11 cellular contexts compared by ENCODE assay signal in the genomic region with DNA sequence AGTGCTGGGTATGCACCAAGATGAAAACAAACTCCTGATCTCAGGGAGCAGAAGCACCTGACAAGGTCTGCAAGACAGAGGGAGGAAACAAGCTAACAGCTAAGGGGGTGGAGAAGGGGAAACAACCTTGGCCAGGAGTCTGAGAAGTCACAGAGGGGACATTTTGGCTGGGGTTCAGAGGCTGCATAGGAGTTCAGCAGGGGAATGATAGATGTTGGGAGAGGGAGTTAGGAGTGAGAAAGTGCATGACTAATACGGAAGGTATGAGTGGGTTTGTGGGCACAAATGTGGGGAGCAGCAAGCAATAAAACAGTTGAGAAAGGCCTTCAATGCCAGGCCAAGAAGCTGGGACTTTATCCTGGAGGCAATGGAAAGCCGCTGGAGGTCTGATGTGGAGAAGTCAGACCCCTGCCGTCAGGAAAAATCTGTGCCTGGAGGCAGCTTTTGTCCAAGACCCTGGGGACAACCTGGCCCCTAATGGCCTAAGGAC. TPM values are rescaled to one million over a fixed set of nuclear protein-coding genes. Genes with fewer than 3 reads are reported as not detected.
A peak's percentile ranks its signal among the peaks of the same experiment; 100 is the strongest.
DNase-seq lines count a peak whose midpoint lies in the region; ATAC-seq and TF ChIP-seq lines count a peak whose summit lies in the region.
"Had no signal": no experiment of that assay in that cellular context is flagged by ENCODE, and none has a peak within 500 bp of the region (broad histone marks: within the 10 kb centered on the region; RNA-seq: fewer than 3 reads in every experiment).

No MANE protein-coding gene starts in this region.

- no peak overlapping the region for H3K27ac Mint-ChIP-seq in activated CD8-positive, alpha-beta T cell treated with anti-CD3 and anti-CD28 coated beads for 36 hours
- no peak overlapping the region for H3K27ac Mint-ChIP-seq in activated CD8-positive, alpha-beta T cell treated with anti-CD3 and anti-CD28 coated beads, Interleukin-2, amount 10 ng/mL, durations not matched to agents 7 days and 5 days
- H3K27ac Mint-ChIP-seq: B cell had no signal

- peaks cover 5 to 63% (median 31%) of the 10 kb centered on the region in 5 donors for H3K4me1 ChIP-seq in subcutaneous abdominal adipose tissue (ENCODE audit: control insufficient read depth in 5 of 5, insufficient read depth in 5 of 5, low read length in 5 of 5)

- peak; percentile 42 for ATAC-seq in activated CD8-positive, alpha-beta T cell treated with anti-CD3 and anti-CD28 coated beads for 36 hours
- ATAC-seq in activated CD8-positive, alpha-beta T cell treated with anti-CD3 and anti-CD28 coated beads, Interleukin-2, amount 10 ng/mL, durations not matched to agents 7 days and 5 days: no peak

- DNase-seq in activated CD8-positive, alpha-beta T cell treated with anti-CD3 and anti-CD28 coated beads for 36 hours: peak; percentile 52
- DNase-seq in activated CD8-positive, alpha-beta T cell treated with anti-CD3 and anti-CD28 coated beads, Interleukin-2, amount 10 ng/mL, durations not matched to agents 7 days and 5 days: no peak
- DNase-seq in T1000 (lab: John Stamatoyannopoulos, UW) (peak; percentile 74), fibroblast of pulmonary artery (ENCODE audit: low read depth) (peak; percentile 76), G401 (ENCODE audit: low spot score) (no peak), NCI-H1048 (lab: John Stamatoyannopoulos, UW) (no peak)
- no peak for DNase-seq in activated CD8-positive, alpha-beta memory T cell treated with anti-CD3 and anti-CD28 coated beads, Interleukin-2, amount 50 U/mL, for 48 hours
- DNase-seq: sigmoid colon, transverse colon had no signal

- no peak for TF ChIP-seq CTCF in activated CD8-positive, alpha-beta T cell treated with anti-CD3 and anti-CD28 coated beads for 36 hours (IDR thresholded peaks at IDR 0.05)
- no peak for TF ChIP-seq CTCF in fibroblast of pulmonary artery (IDR thresholded peaks at IDR 0.05; ENCODE audit: low read length, missing control alignments)

- no peaks in the 10 kb centered on the region for H3K36me3 Mint-ChIP-seq in activated CD8-positive, alpha-beta T cell treated with anti-CD3 and anti-CD28 coated beads for 36 hours (ENCODE audit: low read depth)
- no peaks in the 10 kb centered on the region for H3K36me3 Mint-ChIP-seq in activated CD8-positive, alpha-beta T cell treated with anti-CD3 and anti-CD28 coated beads, Interleukin-2, amount 10 ng/mL, durations not matched to agents 7 days and 5 days (ENCODE audit: low read depth)

- no peak overlapping the region for H3K4me3 ChIP-seq in fibroblast of pulmonary artery (replicated peaks; ENCODE audit: low read depth, low read length)
- no peak overlapping the region for H3K4me3 ChIP-seq in subcutaneous abdominal adipose tissue (ENCODE audit: low read depth in 1 of 5, low read length in 5 of 5)
- H3K4me3 ChIP-seq: sigmoid colon, transverse colon had no signal

- CTCF ChIA-PET in activated CD8-positive, alpha-beta T cell treated with anti-CD3 and anti-CD28 coated beads for 36 hours (lab: Charles Lee): interaction anchor here (1.6 kb wide), 1 partner anchor 61 kb away, joined by 10 read pairs; no protein-coding TSS in a partner anchor
- CTCF ChIA-PET in activated CD8-positive, alpha-beta T cell treated with anti-CD3 and anti-CD28 coated beads, Interleukin-2, amount 10 ng/mL, durations not matched to agents 7 days and 5 days (lab: Charles Lee): interaction anchor here (1.1 kb wide), 1 partner anchor 59 kb away, joined by 3 read pairs; no protein-coding TSS in a partner anchor

- peaks cover 0 to 36% (median 30%) of the 10 kb centered on the region in 5 donors for H3K36me3 ChIP-seq in subcutaneous abdominal adipose tissue (ENCODE audit: control insufficient read depth in 5 of 5, insufficient read depth in 5 of 5, low read length in 5 of 5)

- no peak overlapping the region for H3K4me3 Mint-ChIP-seq in activated CD8-positive, alpha-beta T cell treated with anti-CD3 and anti-CD28 coated beads for 36 hours
- H3K4me3 Mint-ChIP-seq in activated CD8-positive, alpha-beta T cell treated with anti-CD3 and anti-CD28 coated beads, Interleukin-2, amount 10 ng/mL, durations not matched to agents 7 days and 5 days: no peak overlapping the region
- H3K4me3 Mint-ChIP-seq: B cell had no signal

- H3K27me3 ChIP-seq in subcutaneous abdominal adipose tissue (ENCODE audit: control insufficient read depth in 5 of 5, insufficient read depth in 4 of 5, low read length in 5 of 5): peaks cover 0 to 1% (median 0%) of the 10 kb centered on the region in 5 donors
- H3K27me3 ChIP-seq: sigmoid colon, transverse colon had no signal

- no peaks in the 10 kb centered on the region for H3K9me3 Mint-ChIP-seq in activated CD8-positive, alpha-beta T cell treated with anti-CD3 and anti-CD28 coated beads for 36 hours
- H3K9me3 Mint-ChIP-seq in activated CD8-positive, alpha-beta T cell treated with anti-CD3 and anti-CD28 coated beads, Interleukin-2, amount 10 ng/mL, durations not matched to agents 7 days and 5 days (ENCODE audit: insufficient read depth): no peaks in the 10 kb centered on the region

- POLR2A ChIA-PET in activated CD8-positive, alpha-beta T cell treated with anti-CD3 and anti-CD28 coated beads for 36 hours (lab: Charles Lee): interaction anchor here (1.4 kb wide), 1 partner anchor 24 kb away, joined by 3 read pairs; no protein-coding TSS in a partner anchor
- POLR2A ChIA-PET in activated CD8-positive, alpha-beta T cell treated with anti-CD3 and anti-CD28 coated beads, Interleukin-2, amount 10 ng/mL, durations not matched to agents 7 days and 5 days (lab: Charles Lee): no interaction called here

- H3K27ac ChIP-seq in subcutaneous abdominal adipose tissue (ENCODE audit: low read depth, low read length): peak overlapping the region; percentile 62

- H3K9me3 ChIP-seq in subcutaneous abdominal adipose tissue (ENCODE audit: control insufficient read depth in 5 of 5, low read length in 5 of 5): no peaks in the 10 kb centered on the region
- H3K9me3 ChIP-seq: sigmoid colon, transverse colon had no signal

- no peak overlapping the region for H3K9ac ChIP-seq in subcutaneous abdominal adipose tissue (ENCODE audit: low read length in 5 of 5)

- H3K4me1 Mint-ChIP-seq in activated CD8-positive, alpha-beta T cell treated with anti-CD3 and anti-CD28 coated beads for 36 hours (ENCODE audit: low read depth): peaks cover 18% of the 10 kb centered on the region
- H3K4me1 Mint-ChIP-seq in activated CD8-positive, alpha-beta T cell treated with anti-CD3 and anti-CD28 coated beads, Interleukin-2, amount 10 ng/mL, durations not matched to agents 7 days and 5 days (ENCODE audit: low read depth): no peaks in the 10 kb centered on the region
- H3K4me1 Mint-ChIP-seq: B cell had no signal

- in situ Hi-C loops in G401 (cut with HindIII; ENCODE audit: low sequenced_read_pairs): no loop called here

- intact Hi-C loops in activated CD8-positive, alpha-beta T cell treated with anti-CD3 and anti-CD28 coated beads for 36 hours (cut with micrococcal nuclease): no loop called here

- H3K27me3 Mint-ChIP-seq in activated CD8-positive, alpha-beta T cell treated with anti-CD3 and anti-CD28 coated beads for 36 hours: peaks cover 2% of the 10 kb centered on the region
- peaks cover 10% of the 10 kb centered on the region for H3K27me3 Mint-ChIP-seq in activated CD8-positive, alpha-beta T cell treated with anti-CD3 and anti-CD28 coated beads, Interleukin-2, amount 10 ng/mL, durations not matched to agents 7 days and 5 days (ENCODE audit: low read depth)

RNA-seq across cellular contexts. Expression of a gene that starts 16.4 kb away (rescaled TPM):
- not detected for total RNA-seq in activated CD8-positive, alpha-beta T cell treated with anti-CD3 and anti-CD28 coated beads for 36 hours
- total RNA-seq in activated CD8-positive, alpha-beta T cell treated with anti-CD3 and anti-CD28 coated beads, Interleukin-2, amount 10 ng/mL, durations not matched to agents 7 days and 5 days: not detected
- total RNA-seq in G401 (2014; rRNA removed; shearing (Covaris generic)): 33.5 and 45.6 TPM in 2 replicates

Comparison
In these comparisons a context has a peak if more than half of its experiments do, and no peak if none do; other contexts are left out.
1. DNase-seq: peak in activated CD8-positive, alpha-beta T cell treated with anti-CD3 and anti-CD28 coated beads for 36 hours (single experiment), T1000 (single experiment) and fibroblast of pulmonary artery (single experiment); none in activated CD8-positive, alpha-beta T cell treated with anti-CD3 and anti-CD28 coated beads, Interleukin-2, amount 10 ng/mL, durations not matched to agents 7 days and 5 days (single experiment), activated CD8-positive, alpha-beta memory T cell treated with anti-CD3 and anti-CD28 coated beads, Interleukin-2, amount 50 U/mL, for 48 hours (single experiment), G401 (single experiment) and NCI-H1048 (single experiment).
2. RNA of a gene that starts 16.4 kb away (total RNA-seq): 33.5 to 45.6 TPM in G401; not detected in activated CD8-positive, alpha-beta T cell treated with anti-CD3 and anti-CD28 coated beads for 36 hours and not detected in activated CD8-positive, alpha-beta T cell treated with anti-CD3 and anti-CD28 coated beads, Interleukin-2, amount 10 ng/mL, durations not matched to agents 7 days and 5 days; every median in the first group is over 10 times any median in the second.